Comparison of ENCODE assay signal across 24 cellular contexts in the genomic region with DNA sequence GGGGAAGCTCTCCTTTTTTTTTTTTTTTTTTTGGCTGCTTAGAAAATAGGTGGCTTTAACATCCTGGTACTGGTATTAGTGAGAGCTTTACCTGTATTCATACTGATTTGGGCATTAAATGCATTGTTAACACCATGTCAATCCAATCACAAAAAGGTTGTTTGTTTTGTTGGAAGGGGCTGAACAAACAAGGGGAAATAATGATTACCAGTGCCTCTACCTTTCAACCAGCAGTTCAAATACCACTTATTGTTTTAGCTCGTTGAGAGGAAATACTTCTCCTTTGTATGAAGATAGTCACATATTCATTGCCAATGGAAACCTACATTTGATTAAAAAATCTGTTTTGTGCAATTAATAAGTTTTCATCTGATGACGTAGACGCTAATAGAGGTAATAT.
"Had no signal": no experiment of that assay in that cellular context is flagged by ENCODE, and none has a peak within 500 bp of the region (broad histone marks: within the 10 kb centered on the region; RNA-seq: fewer than 3 reads in every experiment).

No MANE protein-coding gene starts in this region.

- H3K9me3 Mint-ChIP-seq: activated naive CD4-positive, alpha-beta T cell treated with anti-CD3 and anti-CD28 coated beads, Interleukin-2, amount 10 ng/mL, durations not matched to agents 7 days and 5 days; type B pancreatic cell had no signal

- H3K4me1 Mint-ChIP-seq: activated CD8-positive, alpha-beta memory T cell treated with anti-CD3 and anti-CD28 coated beads, Interleukin-2, amount 10 ng/mL, durations not matched to agents 7 days and 5 days; activated naive CD4-positive, alpha-beta T cell treated with anti-CD3 and anti-CD28 coated beads, Interleukin-2, amount 10 ng/mL, durations not matched to agents 7 days and 5 days; memory B cell had no signal

- H3K36me3 Mint-ChIP-seq: activated CD8-positive, alpha-beta memory T cell treated with anti-CD3 and anti-CD28 coated beads, Interleukin-2, amount 10 ng/mL, durations not matched to agents 7 days and 5 days; activated naive CD4-positive, alpha-beta T cell treated with anti-CD3 and anti-CD28 coated beads, Interleukin-2, amount 10 ng/mL, durations not matched to agents 7 days and 5 days; memory B cell; natural killer cell treated with Interleukin-12 subunit alpha and Interleukin-12 subunit beta and Interleukin-15 and Interleukin-18, amount 100 ng/mL, for 72 hours had no signal

- H3K4me3 Mint-ChIP-seq: activated CD8-positive, alpha-beta memory T cell treated with anti-CD3 and anti-CD28 coated beads, Interleukin-2, amount 10 ng/mL, durations not matched to agents 7 days and 5 days; activated CD8-positive, alpha-beta T cell treated with anti-CD3 and anti-CD28 coated beads for 36 hours; activated naive CD4-positive, alpha-beta T cell treated with anti-CD3 and anti-CD28 coated beads, Interleukin-2, amount 10 ng/mL, durations not matched to agents 7 days and 5 days; memory B cell; natural killer cell treated with Interleukin-12 subunit alpha and Interleukin-12 subunit beta and Interleukin-15 and Interleukin-18, amount 100 ng/mL, for 72 hours; type B pancreatic cell had no signal

- H3K9me3 ChIP-seq: body of pancreas, heart right ventricle, thoracic aorta had no signal

- H3K27ac Mint-ChIP-seq: activated CD8-positive, alpha-beta memory T cell treated with anti-CD3 and anti-CD28 coated beads, Interleukin-2, amount 10 ng/mL, durations not matched to agents 7 days and 5 days; activated CD8-positive, alpha-beta T cell treated with anti-CD3 and anti-CD28 coated beads for 36 hours; activated naive CD4-positive, alpha-beta T cell treated with anti-CD3 and anti-CD28 coated beads, Interleukin-2, amount 10 ng/mL, durations not matched to agents 7 days and 5 days; memory B cell; natural killer cell treated with Interleukin-12 subunit alpha and Interleukin-12 subunit beta and Interleukin-15 and Interleukin-18, amount 100 ng/mL, for 72 hours; progenitor cell of endocrine pancreas; type B pancreatic cell had no signal

- H3K4me1 ChIP-seq: body of pancreas, heart right ventricle had no signal

- H3K27me3 ChIP-seq: body of pancreas, cardiac muscle cell, heart right ventricle had no signal

- H3K27me3 Mint-ChIP-seq: activated CD8-positive, alpha-beta memory T cell treated with anti-CD3 and anti-CD28 coated beads, Interleukin-2, amount 10 ng/mL, durations not matched to agents 7 days and 5 days; activated CD8-positive, alpha-beta T cell treated with anti-CD3 and anti-CD28 coated beads for 36 hours; activated naive CD4-positive, alpha-beta T cell treated with anti-CD3 and anti-CD28 coated beads, Interleukin-2, amount 10 ng/mL, durations not matched to agents 7 days and 5 days; memory B cell; natural killer cell treated with Interleukin-12 subunit alpha and Interleukin-12 subunit beta and Interleukin-15 and Interleukin-18, amount 100 ng/mL, for 72 hours; progenitor cell of endocrine pancreas; type B pancreatic cell had no signal

- ATAC-seq: activated CD8-positive, alpha-beta memory T cell treated with anti-CD3 and anti-CD28 coated beads, Interleukin-2, amount 10 ng/mL, durations not matched to agents 7 days and 5 days; activated CD8-positive, alpha-beta T cell treated with anti-CD3 and anti-CD28 coated beads for 36 hours; body of pancreas; heart right ventricle; natural killer cell treated with Interleukin-12 subunit alpha and Interleukin-12 subunit beta and Interleukin-15 and Interleukin-18, amount 100 ng/mL, for 72 hours had no signal

- DNase-seq: activated CD4-positive, alpha-beta T cell treated with anti-CD3 and anti-CD28 coated beads for 48 hours; activated CD8-positive, alpha-beta memory T cell treated with anti-CD3 and anti-CD28 coated beads, Interleukin-2, amount 10 ng/mL, durations not matched to agents 7 days and 5 days; activated CD8-positive, alpha-beta T cell treated with anti-CD3 and anti-CD28 coated beads for 36 hours; activated effector memory CD4-positive, alpha-beta T cell treated with anti-CD3 and anti-CD28 coated beads, Interleukin-2, amount 50 U/mL, for 16 hours; activated naive CD4-positive, alpha-beta T cell treated with anti-CD3 and anti-CD28 coated beads, Interleukin-2, amount 10 ng/mL, durations not matched to agents 7 days and 5 days; activated T-cell treated with anti-CD3 and anti-CD28 coated beads for 4 hours; body of pancreas; cortex of kidney; effector CD4-positive, alpha-beta T cell; erythroblast; foreskin fibroblast; heart right ventricle; islet precursor cell; left colon; retina; stimulated activated CD4-positive, alpha-beta T cell treated with anti-CD3 and anti-CD28 coated beads, Interleukin-2, amount 100 ng/mL, for 48 hours; stimulated activated CD8-positive, alpha-beta memory T cell treated with anti-CD3 and anti-CD28 coated beads, Interleukin-4, amount 100 ng/mL, for 48 hours; stimulated activated naive CD4-positive, alpha-beta T cell had no signal

- H3K4me3 ChIP-seq: body of pancreas, cardiac muscle cell, heart right ventricle, thoracic aorta had no signal

- H3K27ac ChIP-seq: body of pancreas, cardiac muscle cell, heart right ventricle, thoracic aorta had no signal
